In the genomic region with DNA sequence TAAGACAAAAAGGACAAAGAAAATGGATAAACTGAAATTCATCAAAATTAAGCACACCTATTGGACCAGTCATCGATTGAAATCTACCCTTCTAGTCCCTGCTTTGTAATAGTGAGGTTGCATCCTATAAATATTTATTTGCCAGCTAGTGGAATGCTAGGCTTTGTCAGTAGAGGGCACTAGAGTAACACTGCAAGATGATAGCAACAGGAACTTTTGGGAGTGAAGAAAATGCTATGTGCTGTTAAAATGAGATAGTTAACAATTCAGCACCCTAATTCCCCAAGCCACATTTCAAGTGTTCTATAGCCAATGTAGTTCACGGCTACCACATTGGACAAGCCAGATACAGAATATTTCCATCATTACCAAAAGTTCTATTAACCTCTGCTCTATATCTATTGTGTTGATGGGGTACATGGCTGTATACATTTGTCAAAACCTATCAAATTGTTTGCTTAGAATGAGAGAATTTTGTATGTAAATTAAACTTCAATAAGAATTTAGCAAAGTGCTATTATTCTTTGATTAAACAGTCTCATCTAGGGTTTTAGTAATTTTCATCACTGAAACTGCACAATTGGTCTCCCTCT, we compare ENCODE assay signal across 8 cellular contexts.
DNase-seq lines count a peak whose midpoint lies in the region; ATAC-seq and TF ChIP-seq lines count a peak whose summit lies in the region.

No MANE protein-coding gene starts in this region.

- DNase-seq in COLO668 (lab: John Stamatoyannopoulos, UW; ENCODE audit: unreplicated experiment), result peak; percentile 27
- DNase-seq in NCI-H2107 (lab: John Stamatoyannopoulos, UW), result peak; percentile 43
- peak; percentile 37 for DNase-seq in activated CD8-positive, alpha-beta T cell treated with anti-CD3 and anti-CD28 coated beads for 36 hours
- DNase-seq in left cardiac atrium, result no peak
- DNase-seq in spleen, result no peak
- no peak for DNase-seq in activated CD4-positive, alpha-beta memory T cell treated with anti-CD3 and anti-CD28 coated beads, Interleukin-2, amount 10 ng/mL, durations not matched to agents 7 days and 5 days

- ATAC-seq in GM18505 (IDR thresholded peaks at IDR 0.05; ENCODE audit: unreplicated experiment) (peak; percentile 93), HG02798 (IDR thresholded peaks at IDR 0.05; ENCODE audit: poor library complexity, unreplicated experiment) (peak; percentile 95), left cardiac atrium (peak; percentile 50 to 57)
- ATAC-seq in activated CD8-positive, alpha-beta T cell treated with anti-CD3 and anti-CD28 coated beads for 36 hours, result peak; percentile 68

- no peaks in the 10 kb centered on the region for H3K9me3 ChIP-seq in spleen

- H3K4me1 Mint-ChIP-seq in activated CD8-positive, alpha-beta T cell treated with anti-CD3 and anti-CD28 coated beads for 36 hours (ENCODE audit: low read depth), result no peaks in the 10 kb centered on the region
- no peaks in the 10 kb centered on the region for H3K4me1 Mint-ChIP-seq in activated CD4-positive, alpha-beta memory T cell treated with anti-CD3 and anti-CD28 coated beads, Interleukin-2, amount 10 ng/mL, durations not matched to agents 7 days and 5 days

- no peak overlapping the region for H3K27ac ChIP-seq in spleen

- CTCF ChIA-PET in activated CD8-positive, alpha-beta T cell treated with anti-CD3 and anti-CD28 coated beads for 36 hours (lab: Charles Lee), result interaction anchor here (0.7 to 2.8 kb wide), 20 partner anchors 11 to 874 kb away, joined by 3 to 20 read pairs (median 4); no protein-coding TSS in a partner anchor
- CTCF ChIA-PET in activated CD4-positive, alpha-beta memory T cell treated with anti-CD3 and anti-CD28 coated beads, Interleukin-2, amount 10 ng/mL, durations not matched to agents 7 days and 5 days (lab: Charles Lee), result interaction anchor here (0.9 to 2.3 kb wide), 10 partner anchors 8 to 877 kb away, joined by 3 to 20 read pairs (median 5); no protein-coding TSS in a partner anchor

- H3K4me1 ChIP-seq in spleen, result no peaks in the 10 kb centered on the region

- peaks cover 0 to 22% (median 0%) of the 10 kb centered on the region in 7 donors for H3K27me3 ChIP-seq in spleen (replicated peaks in 1 of 7)

- peak; percentile 87 for TF ChIP-seq CTCF in activated CD8-positive, alpha-beta T cell treated with anti-CD3 and anti-CD28 coated beads for 36 hours (IDR thresholded peaks at IDR 0.05)
- TF ChIP-seq CTCF in spleen (IDR thresholded peaks at IDR 0.05 in 8 of 11, conservative IDR thresholded peaks at IDR 0.05 in 3 of 11), result peak; percentile 55 to 88 (median 78)

- no peak overlapping the region for H3K27ac Mint-ChIP-seq in activated CD8-positive, alpha-beta T cell treated with anti-CD3 and anti-CD28 coated beads for 36 hours
- H3K27ac Mint-ChIP-seq in activated CD4-positive, alpha-beta memory T cell treated with anti-CD3 and anti-CD28 coated beads, Interleukin-2, amount 10 ng/mL, durations not matched to agents 7 days and 5 days, result no peak overlapping the region

- H3K36me3 ChIP-seq in spleen, result no peaks in the 10 kb centered on the region

- H3K4me3 ChIP-seq in spleen, result no peak overlapping the region

- WGBS in spleen, 5 donors, result 4 to 10% (median 6%) methylated on average over 2 of the region's 2 CpGs

- no peak overlapping the region for H3K4me3 Mint-ChIP-seq in activated CD8-positive, alpha-beta T cell treated with anti-CD3 and anti-CD28 coated beads for 36 hours
- H3K4me3 Mint-ChIP-seq in activated CD4-positive, alpha-beta memory T cell treated with anti-CD3 and anti-CD28 coated beads, Interleukin-2, amount 10 ng/mL, durations not matched to agents 7 days and 5 days, result no peak overlapping the region

- POLR2A ChIA-PET in activated CD8-positive, alpha-beta T cell treated with anti-CD3 and anti-CD28 coated beads for 36 hours (lab: Charles Lee), result interaction anchor here (1.0 kb wide), 1 partner anchor 11 kb away, joined by 3 read pairs; no protein-coding TSS in a partner anchor
- POLR2A ChIA-PET in activated CD4-positive, alpha-beta memory T cell treated with anti-CD3 and anti-CD28 coated beads, Interleukin-2, amount 10 ng/mL, durations not matched to agents 7 days and 5 days (lab: Charles Lee), result no interaction called here

- TF ChIP-seq POLR2A in GM18505 (IDR thresholded peaks at IDR 0.05; ENCODE audit: borderline replicate concordance, extremely low read depth, insufficient read depth, insufficient read length) (no peak), spleen (IDR thresholded peaks at IDR 0.05) (no peak)

- no peaks in the 10 kb centered on the region for H3K9me3 Mint-ChIP-seq in activated CD8-positive, alpha-beta T cell treated with anti-CD3 and anti-CD28 coated beads for 36 hours
- no peaks in the 10 kb centered on the region for H3K9me3 Mint-ChIP-seq in activated CD4-positive, alpha-beta memory T cell treated with anti-CD3 and anti-CD28 coated beads, Interleukin-2, amount 10 ng/mL, durations not matched to agents 7 days and 5 days

- intact Hi-C loops in activated CD8-positive, alpha-beta T cell treated with anti-CD3 and anti-CD28 coated beads for 36 hours (cut with micrococcal nuclease), result loop anchor here (2.0 kb wide), 2 partner anchors 348 to 870 kb away; no protein-coding TSS in a partner anchor
- intact Hi-C loops in left cardiac atrium (cut with DNase I) (loop anchor here in 1 of 2 donors (5.0 kb wide), 2 partner anchors 347 to 872 kb away; no protein-coding TSS in a partner anchor), spleen (cut with DNase I; ENCODE audit: low total_unique reads) (loop anchor here (5.0 to 10.0 kb wide), 2 partner anchors 344 to 872 kb away; no protein-coding TSS in a partner anchor)

- H3K36me3 Mint-ChIP-seq in activated CD8-positive, alpha-beta T cell treated with anti-CD3 and anti-CD28 coated beads for 36 hours (ENCODE audit: low read depth), result no peaks in the 10 kb centered on the region
- H3K36me3 Mint-ChIP-seq in activated CD4-positive, alpha-beta memory T cell treated with anti-CD3 and anti-CD28 coated beads, Interleukin-2, amount 10 ng/mL, durations not matched to agents 7 days and 5 days (ENCODE audit: low read depth), result no peaks in the 10 kb centered on the region

- peaks cover 2% of the 10 kb centered on the region for H3K27me3 Mint-ChIP-seq in activated CD8-positive, alpha-beta T cell treated with anti-CD3 and anti-CD28 coated beads for 36 hours
- peaks cover 13% of the 10 kb centered on the region for H3K27me3 Mint-ChIP-seq in activated CD4-positive, alpha-beta memory T cell treated with anti-CD3 and anti-CD28 coated beads, Interleukin-2, amount 10 ng/mL, durations not matched to agents 7 days and 5 days

Comparison
In these comparisons a context has a peak if more than half of its experiments do, and no peak if none do; other contexts are left out.
1. DNase-seq: peak in COLO668 (single experiment), NCI-H2107 (single experiment) and activated CD8-positive, alpha-beta T cell treated with anti-CD3 and anti-CD28 coated beads for 36 hours (single experiment); none in left cardiac atrium (single experiment), spleen (single experiment) and activated CD4-positive, alpha-beta memory T cell treated with anti-CD3 and anti-CD28 coated beads, Interleukin-2, amount 10 ng/mL, durations not matched to agents 7 days and 5 days (single experiment).
2. Peak in every context shown above with its lines, with median percentiles within 50 percentile points of each other: ATAC-seq.